In genomic region chr1:198549863-198550262, GRCh38 we compare ENCODE assay signal across 11 cellular contexts. TPM values are rescaled to one million over a fixed set of nuclear protein-coding genes. Genes with fewer than 3 reads are reported as not detected.
DNase-seq lines count a peak whose midpoint lies in the region; ATAC-seq and TF ChIP-seq lines count a peak whose summit lies in the region.
"Had no signal": no experiment of that assay in that cellular context is flagged by ENCODE, and none has a peak within 500 bp of the region (broad histone marks: within the 10 kb centered on the region; RNA-seq: fewer than 3 reads in every experiment).

No MANE protein-coding gene starts in this region.

- ATAC-seq in GM18861 (IDR thresholded peaks at IDR 0.05; ENCODE audit: unreplicated experiment) = peak; percentile 53
- peak; percentile 81 for ATAC-seq in GM21526 (IDR thresholded peaks at IDR 0.05; ENCODE audit: low FRiP score, unreplicated experiment)
- peak; percentile 93 for ATAC-seq in HG03159 (IDR thresholded peaks at IDR 0.05; ENCODE audit: unreplicated experiment)
- peak; percentile 94 to 95 for ATAC-seq in naive B cell (ENCODE audit: low read depth in 2 of 2)

- H3K27me3 ChIP-seq in CD8-positive, alpha-beta memory T cell (ENCODE audit: insufficient read depth, low read length, poor library complexity, severe bottlenecking) = no peaks in the 10 kb centered on the region
- H3K27me3 ChIP-seq in transverse colon = no peaks in the 10 kb centered on the region
- H3K27me3 ChIP-seq: heart right ventricle had no signal

- no peak for TF ChIP-seq POLR2A in transverse colon (IDR thresholded peaks at IDR 0.05)

- no peaks in the 10 kb centered on the region for H3K36me3 ChIP-seq in CD8-positive, alpha-beta memory T cell (ENCODE audit: insufficient read depth, low read length)
- H3K36me3 ChIP-seq in transverse colon = no peaks in the 10 kb centered on the region
- H3K36me3 ChIP-seq: heart right ventricle, thoracic aorta had no signal

- peaks cover 25% of the 10 kb centered on the region for H3K4me1 ChIP-seq in CD8-positive, alpha-beta memory T cell (ENCODE audit: insufficient read depth, low read length)
- no peaks in the 10 kb centered on the region for H3K4me1 ChIP-seq in transverse colon

- CTCF ChIA-PET in CD8-positive, alpha-beta memory T cell (lab: Charles Lee) = interaction anchor here (1.0 kb wide), 1 partner anchor 71 kb away, joined by 4 read pairs; no protein-coding TSS in a partner anchor

- no peak overlapping the region for H3K27ac ChIP-seq in CD8-positive, alpha-beta memory T cell (ENCODE audit: low read depth, low read length)
- no peak overlapping the region for H3K27ac ChIP-seq in transverse colon
- H3K27ac ChIP-seq: heart right ventricle, thoracic aorta had no signal

- DNase-seq in naive B cell = peak; percentile 58
- no peak for DNase-seq in CD8-positive, alpha-beta memory T cell
- no peak for DNase-seq in transverse colon
- DNase-seq in activated CD8-positive, alpha-beta memory T cell treated with anti-CD3 and anti-CD28 coated beads for 24 hours = no peak
- DNase-seq: heart right ventricle, SW 1271 had no signal

- peak overlapping the region in 4 of 8 donors; percentile 12 to 65 (median 44) for H3K4me3 Mint-ChIP-seq in naive B cell
- no peak overlapping the region for H3K4me3 Mint-ChIP-seq in CD8-positive, alpha-beta memory T cell

- POLR2A ChIA-PET in CD8-positive, alpha-beta memory T cell (lab: Charles Lee) = no interaction called here

- in situ Hi-C loops in transverse colon (cut with MboI; ENCODE audit: low pct_ligation_motif_present in 1 of 4, low pct_unique_long_range_greater_than_20kb in 1 of 4, low sequenced_read_pairs in 3 of 4) = no loop called here

- TF ChIP-seq CTCF in transverse colon (IDR thresholded peaks at IDR 0.05) = no peak

- no peaks in the 10 kb centered on the region for H3K9me3 ChIP-seq in CD8-positive, alpha-beta memory T cell (ENCODE audit: low read length)
- H3K9me3 ChIP-seq in transverse colon = no peaks in the 10 kb centered on the region
- H3K9me3 ChIP-seq: thoracic aorta had no signal

- H3K36me3 Mint-ChIP-seq in naive B cell = peaks cover 0 to 12% of the 10 kb centered on the region in 2 donors
- H3K36me3 Mint-ChIP-seq in CD8-positive, alpha-beta memory T cell = peaks cover 0 to 11% (median 2%) of the 10 kb centered on the region in 3 donors

- no peaks in the 10 kb centered on the region for H3K27me3 Mint-ChIP-seq in naive B cell
- H3K27me3 Mint-ChIP-seq in CD8-positive, alpha-beta memory T cell = no peaks in the 10 kb centered on the region

- H3K27ac Mint-ChIP-seq in naive B cell = peak overlapping the region; percentile 71 to 91 (median 78)
- peak overlapping the region in 2 of 8 donors; percentile 22 to 47 for H3K27ac Mint-ChIP-seq in CD8-positive, alpha-beta memory T cell

- no peak for TF ChIP-seq EP300 in transverse colon (IDR thresholded peaks at IDR 0.05; ENCODE audit: low read depth)

- H3K9me3 Mint-ChIP-seq in naive B cell = peaks cover 3 to 12% (median 6%) of the 10 kb centered on the region in 7 donors
- H3K9me3 Mint-ChIP-seq in CD8-positive, alpha-beta memory T cell = peaks cover 2 to 10% (median 5%) of the 10 kb centered on the region in 5 donors

- H3K4me3 ChIP-seq in CD8-positive, alpha-beta memory T cell (ENCODE audit: low read length) = no peak overlapping the region
- H3K4me3 ChIP-seq in transverse colon = no peak overlapping the region
- H3K4me3 ChIP-seq: heart right ventricle, thoracic aorta had no signal

- intact Hi-C loops in transverse colon (cut with DNase I; ENCODE audit: low total_unique reads) = no loop called here

- peaks cover 50 to 66% (median 59%) of the 10 kb centered on the region in 3 donors for H3K4me1 Mint-ChIP-seq in naive B cell
- H3K4me1 Mint-ChIP-seq in CD8-positive, alpha-beta memory T cell = peaks cover 27 to 47% (median 28%) of the 10 kb centered on the region in 3 donors

RNA-seq across cellular contexts. Expression of gene ATP6V1G3, which starts 9.4 kb away (rescaled TPM):
- not detected for polyA plus RNA-seq in naive B cell (ENCODE audit: low read depth in 6 of 6)
- not detected for total RNA-seq in CD8-positive, alpha-beta memory T cell
- not detected for polyA plus RNA-seq in CD8-positive, alpha-beta memory T cell
- not detected for total RNA-seq in transverse colon
- total RNA-seq: heart right ventricle, mucosa of gallbladder, thoracic aorta had no signal
- polyA plus RNA-seq: heart right ventricle had no signal
